8 cellular contexts compared by ENCODE assay signal in genomic region chr15:63598467-63599400, GRCh38. TPM values are rescaled to one million over a fixed set of nuclear protein-coding genes. Genes with fewer than 3 reads are reported as not detected.
A peak's percentile ranks its signal among the peaks of the same experiment; 100 is the strongest.
DNase-seq lines count a peak whose midpoint lies in the region; ATAC-seq and TF ChIP-seq lines count a peak whose summit lies in the region.

No MANE protein-coding gene starts in this region.

- no peaks in the 10 kb centered on the region for H3K27me3 Mint-ChIP-seq in activated T-helper 17 cell treated with anti-CD3 and anti-CD28 coated beads, Interleukin-2, amount 50 U/mL, for 72 hours
- H3K27me3 Mint-ChIP-seq in stimulated activated naive B cell treated with anti-CD40 and anti-IgM and Interleukin-4, amounts not matched to agents 10 μg/mL and 1 μg/mL and 100 μg/mL, for 72 hours: no peaks in the 10 kb centered on the region

- TF ChIP-seq RAD21 in liver (IDR thresholded peaks at IDR 0.05): no peak

- no peaks in the 10 kb centered on the region for H3K9me3 Mint-ChIP-seq in activated T-helper 17 cell treated with anti-CD3 and anti-CD28 coated beads, Interleukin-2, amount 50 U/mL, for 72 hours
- H3K9me3 Mint-ChIP-seq in stimulated activated naive B cell treated with anti-CD40 and anti-IgM and Interleukin-4, amounts not matched to agents 10 μg/mL and 1 μg/mL and 100 μg/mL, for 72 hours: peaks cover 0 to 1% of the 10 kb centered on the region in 2 donors

- H3K36me3 ChIP-seq in liver (ENCODE audit: control insufficient read depth in 4 of 4, insufficient read depth in 3 of 4, low read depth in 1 of 4, low read length in 3 of 4): peaks cover 0 to 5% (median 3%) of the 10 kb centered on the region in 4 donors

- peak overlapping the region; percentile 86 for H3K4me3 Mint-ChIP-seq in activated T-helper 17 cell treated with anti-CD3 and anti-CD28 coated beads, Interleukin-2, amount 50 U/mL, for 72 hours
- H3K4me3 Mint-ChIP-seq in stimulated activated naive B cell treated with anti-CD40 and anti-IgM and Interleukin-4, amounts not matched to agents 10 μg/mL and 1 μg/mL and 100 μg/mL, for 72 hours: peak overlapping the region; percentile 88 to 93

- H3K4me3 ChIP-seq in liver (ENCODE audit: low read depth in 1 of 3, low read length in 3 of 3): peak overlapping the region in 2 of 3 donors; percentile 60 to 66

- ATAC-seq in activated T-helper 17 cell treated with anti-CD3 and anti-CD28 coated beads, Interleukin-2, amount 50 U/mL, for 72 hours (replicated peaks): no peak
- no peak for ATAC-seq in stimulated activated naive B cell treated with anti-CD40 and anti-IgM and Interleukin-4, amounts not matched to agents 10 μg/mL and 1 μg/mL and 100 μg/mL, for 72 hours (replicated peaks)
- ATAC-seq in HG03520 (IDR thresholded peaks at IDR 0.05; ENCODE audit: unreplicated experiment): no peak
- ATAC-seq in HG03521 (IDR thresholded peaks at IDR 0.05; ENCODE audit: unreplicated experiment): no peak

- no peaks in the 10 kb centered on the region for H3K27me3 ChIP-seq in liver (ENCODE audit: control insufficient read depth in 4 of 4, insufficient read depth in 4 of 4, low read length in 3 of 4)

- peak overlapping the region; percentile 43 for H3K27ac Mint-ChIP-seq in activated T-helper 17 cell treated with anti-CD3 and anti-CD28 coated beads, Interleukin-2, amount 50 U/mL, for 72 hours
- peak overlapping the region; percentile 98 for H3K27ac Mint-ChIP-seq in stimulated activated naive B cell treated with anti-CD40 and anti-IgM and Interleukin-4, amounts not matched to agents 10 μg/mL and 1 μg/mL and 100 μg/mL, for 72 hours

- 71% methylated on average over 12 of the region's 12 CpGs for WGBS in liver

- H3K9me3 ChIP-seq in liver (ENCODE audit: control insufficient read depth in 4 of 4, low read length in 3 of 4): no peaks in the 10 kb centered on the region

- peaks cover 37% of the 10 kb centered on the region for H3K4me1 Mint-ChIP-seq in activated T-helper 17 cell treated with anti-CD3 and anti-CD28 coated beads, Interleukin-2, amount 50 U/mL, for 72 hours
- H3K4me1 Mint-ChIP-seq in stimulated activated naive B cell treated with anti-CD40 and anti-IgM and Interleukin-4, amounts not matched to agents 10 μg/mL and 1 μg/mL and 100 μg/mL, for 72 hours: peaks cover 80 to 89% of the 10 kb centered on the region in 2 donors

- peak; percentile 21 for DNase-seq in DMS 273 (lab: John Stamatoyannopoulos, UW; ENCODE audit: unreplicated experiment)
- no peak for DNase-seq in DMS 273 treated with DMSO at 0.1 percent for 48 hours (lab: John Stamatoyannopoulos, UW)
- DNase-seq in stimulated activated naive B cell treated with anti-CD40 and anti-IgM and Interleukin-4, amounts not matched to agents 10 μg/mL and 1 μg/mL and 100 μg/mL, for 72 hours: no peak
- DNase-seq in NCI-H1417 treated with DMSO at 0.1 percent for 48 hours (lab: John Stamatoyannopoulos, UW): no peak

- H3K4me1 ChIP-seq in liver (ENCODE audit: control insufficient read depth in 4 of 4, insufficient read depth in 4 of 4, low read length in 3 of 4): peaks cover 0 to 25% (median 17%) of the 10 kb centered on the region in 4 donors

- TF ChIP-seq CTCF in liver (IDR thresholded peaks at IDR 0.05; ENCODE audit: low read depth, low read length, missing input control): no peak

- peaks cover 19% of the 10 kb centered on the region for H3K36me3 Mint-ChIP-seq in activated T-helper 17 cell treated with anti-CD3 and anti-CD28 coated beads, Interleukin-2, amount 50 U/mL, for 72 hours (ENCODE audit: low read depth)
- H3K36me3 Mint-ChIP-seq in stimulated activated naive B cell treated with anti-CD40 and anti-IgM and Interleukin-4, amounts not matched to agents 10 μg/mL and 1 μg/mL and 100 μg/mL, for 72 hours: peaks cover 20 to 41% of the 10 kb centered on the region in 2 donors

- H3K9ac ChIP-seq in liver (ENCODE audit: low read depth in 1 of 2, low read length in 2 of 2): peak overlapping the region; percentile 5 to 57

- peak overlapping the region; percentile 88 to 98 for H3K27ac ChIP-seq in liver (ENCODE audit: low read depth in 1 of 2, low read length in 2 of 2)

TF ChIP-seq in liver, 16 proteins besides CTCF, POLR2A, EP300 and RAD21:
- TF ChIP-seq TAF1 (conservative IDR thresholded peaks at IDR 0.05): no peak
- TF ChIP-seq, protein P1, sequence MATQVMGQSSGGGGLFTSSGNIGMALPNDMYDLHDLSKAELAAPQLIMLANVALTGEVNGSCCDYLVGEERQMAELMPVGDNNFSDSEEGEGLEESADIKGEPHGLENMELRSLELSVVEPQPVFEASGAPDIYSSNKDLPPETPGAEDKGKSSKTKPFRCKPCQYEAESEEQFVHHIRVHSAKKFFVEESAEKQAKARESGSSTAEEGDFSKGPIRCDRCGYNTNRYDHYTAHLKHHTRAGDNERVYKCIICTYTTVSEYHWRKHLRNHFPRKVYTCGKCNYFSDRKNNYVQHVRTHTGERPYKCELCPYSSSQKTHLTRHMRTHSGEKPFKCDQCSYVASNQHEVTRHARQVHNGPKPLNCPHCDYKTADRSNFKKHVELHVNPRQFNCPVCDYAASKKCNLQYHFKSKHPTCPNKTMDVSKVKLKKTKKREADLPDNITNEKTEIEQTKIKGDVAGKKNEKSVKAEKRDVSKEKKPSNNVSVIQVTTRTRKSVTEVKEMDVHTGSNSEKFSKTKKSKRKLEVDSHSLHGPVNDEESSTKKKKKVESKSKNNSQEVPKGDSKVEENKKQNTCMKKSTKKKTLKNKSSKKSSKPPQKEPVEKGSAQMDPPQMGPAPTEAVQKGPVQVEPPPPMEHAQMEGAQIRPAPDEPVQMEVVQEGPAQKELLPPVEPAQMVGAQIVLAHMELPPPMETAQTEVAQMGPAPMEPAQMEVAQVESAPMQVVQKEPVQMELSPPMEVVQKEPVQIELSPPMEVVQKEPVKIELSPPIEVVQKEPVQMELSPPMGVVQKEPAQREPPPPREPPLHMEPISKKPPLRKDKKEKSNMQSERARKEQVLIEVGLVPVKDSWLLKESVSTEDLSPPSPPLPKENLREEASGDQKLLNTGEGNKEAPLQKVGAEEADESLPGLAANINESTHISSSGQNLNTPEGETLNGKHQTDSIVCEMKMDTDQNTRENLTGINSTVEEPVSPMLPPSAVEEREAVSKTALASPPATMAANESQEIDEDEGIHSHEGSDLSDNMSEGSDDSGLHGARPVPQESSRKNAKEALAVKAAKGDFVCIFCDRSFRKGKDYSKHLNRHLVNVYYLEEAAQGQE (IDR thresholded peaks at IDR 0.05): no peak
- TF ChIP-seq RXRA (IDR thresholded peaks at IDR 0.05): no peak
- TF ChIP-seq FOXA1 (IDR thresholded peaks at IDR 0.05): no peak
- TF ChIP-seq FOXA2 (IDR thresholded peaks at IDR 0.05): no peak
- no peak for TF ChIP-seq NR2F2 (IDR thresholded peaks at IDR 0.05)
- no peak for TF ChIP-seq ATF3 (IDR thresholded peaks at IDR 0.05)
- TF ChIP-seq, protein P2, sequence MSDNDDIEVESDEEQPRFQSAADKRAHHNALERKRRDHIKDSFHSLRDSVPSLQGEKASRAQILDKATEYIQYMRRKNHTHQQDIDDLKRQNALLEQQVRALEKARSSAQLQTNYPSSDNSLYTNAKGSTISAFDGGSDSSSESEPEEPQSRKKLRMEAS (IDR thresholded peaks at IDR 0.05): no peak
- TF ChIP-seq SP1 (IDR thresholded peaks at IDR 0.05): no peak
- TF ChIP-seq GABPA (IDR thresholded peaks at IDR 0.05 in 1 of 2, conservative IDR thresholded peaks at IDR 0.05 in 1 of 2): no peak
- TF ChIP-seq YY1 (IDR thresholded peaks at IDR 0.05): no peak
- no peak for TF ChIP-seq HNF4A (conservative IDR thresholded peaks at IDR 0.05)
- TF ChIP-seq EGR1 (IDR thresholded peaks at IDR 0.05; ENCODE audit: low read depth in 2 of 2): no peak
- TF ChIP-seq, protein P3, sequence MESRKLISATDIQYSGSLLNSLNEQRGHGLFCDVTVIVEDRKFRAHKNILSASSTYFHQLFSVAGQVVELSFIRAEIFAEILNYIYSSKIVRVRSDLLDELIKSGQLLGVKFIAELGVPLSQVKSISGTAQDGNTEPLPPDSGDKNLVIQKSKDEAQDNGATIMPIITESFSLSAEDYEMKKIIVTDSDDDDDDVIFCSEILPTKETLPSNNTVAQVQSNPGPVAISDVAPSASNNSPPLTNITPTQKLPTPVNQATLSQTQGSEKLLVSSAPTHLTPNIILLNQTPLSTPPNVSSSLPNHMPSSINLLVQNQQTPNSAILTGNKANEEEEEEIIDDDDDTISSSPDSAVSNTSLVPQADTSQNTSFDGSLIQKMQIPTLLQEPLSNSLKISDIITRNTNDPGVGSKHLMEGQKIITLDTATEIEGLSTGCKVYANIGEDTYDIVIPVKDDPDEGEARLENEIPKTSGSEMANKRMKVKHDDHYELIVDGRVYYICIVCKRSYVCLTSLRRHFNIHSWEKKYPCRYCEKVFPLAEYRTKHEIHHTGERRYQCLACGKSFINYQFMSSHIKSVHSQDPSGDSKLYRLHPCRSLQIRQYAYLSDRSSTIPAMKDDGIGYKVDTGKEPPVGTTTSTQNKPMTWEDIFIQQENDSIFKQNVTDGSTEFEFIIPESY (IDR thresholded peaks at IDR 0.05): no peak
- no peak for TF ChIP-seq HNF4G (IDR thresholded peaks at IDR 0.05)
- TF ChIP-seq JUND (IDR thresholded peaks at IDR 0.05): no peak

RNA-seq across cellular contexts. Expression of gene FBXL22, which starts 1.5 kb away (rescaled TPM):
- under 1 TPM; 0.43 to 0.74 TPM for total RNA-seq in activated T-helper 17 cell treated with anti-CD3 and anti-CD28 coated beads, Interleukin-2, amount 50 U/mL, for 72 hours
- total RNA-seq in liver: under 1 TPM; 0.19 to 0.25 TPM
- polyA plus RNA-seq in liver: under 1 TPM; 0.18 to 0.29 TPM
